In the genomic region with DNA sequence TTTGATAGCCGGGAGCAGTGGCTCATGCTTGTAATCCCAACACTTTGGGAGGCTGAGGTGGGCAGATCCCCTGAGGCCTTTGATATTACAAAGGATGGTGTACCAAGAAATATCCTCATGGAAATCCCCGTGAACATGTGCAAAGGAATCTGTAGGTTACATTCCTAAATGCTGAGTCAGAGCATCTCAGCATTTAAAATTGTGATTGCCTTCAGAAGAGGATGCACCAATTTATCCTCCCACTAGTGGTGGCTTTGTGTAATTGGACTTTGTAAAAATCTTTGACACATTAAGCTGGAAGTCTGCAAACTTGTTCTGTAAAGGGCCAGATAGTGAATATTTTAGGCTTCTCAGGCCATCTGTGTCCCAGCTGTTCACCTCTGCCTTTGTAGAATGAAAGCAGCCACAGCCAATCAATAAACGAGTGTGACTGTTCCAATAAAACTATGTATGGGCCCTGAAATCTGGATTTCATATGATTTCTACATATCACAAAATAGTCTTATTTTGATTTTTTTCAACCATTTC, we compare ENCODE assay signal across 8 cellular contexts. TPM values are rescaled to one million over a fixed set of nuclear protein-coding genes. Genes with fewer than 3 reads are reported as not detected.
DNase-seq lines count a peak whose midpoint lies in the region; ATAC-seq and TF ChIP-seq lines count a peak whose summit lies in the region.

No MANE protein-coding gene starts in this region.

- TF ChIP-seq RAD21 in Ishikawa (IDR thresholded peaks at IDR 0.05; ENCODE audit: low read depth) = peak; percentile 27; the same call in 1 of the 2 replicates

- no peak for TF ChIP-seq EP300 in Ishikawa (IDR thresholded peaks at IDR 0.05; ENCODE audit: borderline replicate concordance)

- H3K4me1 Mint-ChIP-seq in activated CD4-positive, alpha-beta memory T cell treated with anti-CD3 and anti-CD28 coated beads, Interleukin-2, amount 10 ng/mL, durations not matched to agents 7 days and 5 days = peaks cover 22% of the 10 kb centered on the region

- POLR2A ChIA-PET in activated CD4-positive, alpha-beta memory T cell treated with anti-CD3 and anti-CD28 coated beads, Interleukin-2, amount 10 ng/mL, durations not matched to agents 7 days and 5 days (lab: Charles Lee) = interaction anchor here (2.3 kb wide), 1 partner anchor 12 kb away, joined by 11 read pairs; a partner anchor contains a TSS

- H3K9me3 Mint-ChIP-seq in activated CD4-positive, alpha-beta memory T cell treated with anti-CD3 and anti-CD28 coated beads, Interleukin-2, amount 10 ng/mL, durations not matched to agents 7 days and 5 days = no peaks in the 10 kb centered on the region

- H3K36me3 Mint-ChIP-seq in activated CD4-positive, alpha-beta memory T cell treated with anti-CD3 and anti-CD28 coated beads, Interleukin-2, amount 10 ng/mL, durations not matched to agents 7 days and 5 days (ENCODE audit: low read depth) = peaks cover 55% of the 10 kb centered on the region

- no peaks in the 10 kb centered on the region for H3K27me3 Mint-ChIP-seq in activated CD4-positive, alpha-beta memory T cell treated with anti-CD3 and anti-CD28 coated beads, Interleukin-2, amount 10 ng/mL, durations not matched to agents 7 days and 5 days

- peak; percentile 77 for ATAC-seq in GM18907 (IDR thresholded peaks at IDR 0.05; ENCODE audit: unreplicated experiment)

- no peak overlapping the region for H3K4me3 Mint-ChIP-seq in activated CD4-positive, alpha-beta memory T cell treated with anti-CD3 and anti-CD28 coated beads, Interleukin-2, amount 10 ng/mL, durations not matched to agents 7 days and 5 days

- peak; percentile 69 for DNase-seq in COLO829 (ENCODE audit: low spot score)
- peak; percentile 95 for DNase-seq in glomerular visceral epithelial cell (ENCODE audit: extremely low spot score)
- DNase-seq in retinal pigment epithelial cell (ENCODE audit: low read depth) = peak; percentile 82
- DNase-seq in NCI-H1092 treated with DMSO at 0.1 percent for 48 hours (lab: John Stamatoyannopoulos, UW) = no peak
- no peak for DNase-seq in activated CD4-positive, alpha-beta memory T cell treated with anti-CD3 and anti-CD28 coated beads, Interleukin-2, amount 10 ng/mL, durations not matched to agents 7 days and 5 days

- CTCF ChIA-PET in activated CD4-positive, alpha-beta memory T cell treated with anti-CD3 and anti-CD28 coated beads, Interleukin-2, amount 10 ng/mL, durations not matched to agents 7 days and 5 days (lab: Charles Lee) = interaction anchor here (0.5 to 2.6 kb wide), 11 partner anchors 10 to 294 kb away, joined by 3 to 18 read pairs (median 3); a partner anchor contains a TSS

- peak; percentile 38; the same call in 1 of the 2 replicates for TF ChIP-seq CTCF in VCaP (conservative IDR thresholded peaks at IDR 0.05)
- TF ChIP-seq CTCF in retinal pigment epithelial cell (conservative IDR thresholded peaks at IDR 0.05; ENCODE audit: low read depth, low read length) = peak; percentile 67

- H3K27ac ChIP-seq in VCaP = no peak overlapping the region

- no peak overlapping the region for H3K27ac Mint-ChIP-seq in activated CD4-positive, alpha-beta memory T cell treated with anti-CD3 and anti-CD28 coated beads, Interleukin-2, amount 10 ng/mL, durations not matched to agents 7 days and 5 days

- no peak overlapping the region for H3K4me3 ChIP-seq in retinal pigment epithelial cell (ENCODE audit: low read length)

TF ChIP-seq in Ishikawa, 13 proteins besides CTCF, POLR2A, EP300 and RAD21:
- TF ChIP-seq TEAD4 (IDR thresholded peaks at IDR 0.05) = peak; percentile 68
- no peak for TF ChIP-seq YY1 (IDR thresholded peaks at IDR 0.05; ENCODE audit: low read depth)
- TF ChIP-seq CREB1 (IDR thresholded peaks at IDR 0.05; ENCODE audit: low read depth) = no peak
- no peak for TF ChIP-seq TAF1 (IDR thresholded peaks at IDR 0.05; ENCODE audit: low read depth)
- TF ChIP-seq, protein P1, sequence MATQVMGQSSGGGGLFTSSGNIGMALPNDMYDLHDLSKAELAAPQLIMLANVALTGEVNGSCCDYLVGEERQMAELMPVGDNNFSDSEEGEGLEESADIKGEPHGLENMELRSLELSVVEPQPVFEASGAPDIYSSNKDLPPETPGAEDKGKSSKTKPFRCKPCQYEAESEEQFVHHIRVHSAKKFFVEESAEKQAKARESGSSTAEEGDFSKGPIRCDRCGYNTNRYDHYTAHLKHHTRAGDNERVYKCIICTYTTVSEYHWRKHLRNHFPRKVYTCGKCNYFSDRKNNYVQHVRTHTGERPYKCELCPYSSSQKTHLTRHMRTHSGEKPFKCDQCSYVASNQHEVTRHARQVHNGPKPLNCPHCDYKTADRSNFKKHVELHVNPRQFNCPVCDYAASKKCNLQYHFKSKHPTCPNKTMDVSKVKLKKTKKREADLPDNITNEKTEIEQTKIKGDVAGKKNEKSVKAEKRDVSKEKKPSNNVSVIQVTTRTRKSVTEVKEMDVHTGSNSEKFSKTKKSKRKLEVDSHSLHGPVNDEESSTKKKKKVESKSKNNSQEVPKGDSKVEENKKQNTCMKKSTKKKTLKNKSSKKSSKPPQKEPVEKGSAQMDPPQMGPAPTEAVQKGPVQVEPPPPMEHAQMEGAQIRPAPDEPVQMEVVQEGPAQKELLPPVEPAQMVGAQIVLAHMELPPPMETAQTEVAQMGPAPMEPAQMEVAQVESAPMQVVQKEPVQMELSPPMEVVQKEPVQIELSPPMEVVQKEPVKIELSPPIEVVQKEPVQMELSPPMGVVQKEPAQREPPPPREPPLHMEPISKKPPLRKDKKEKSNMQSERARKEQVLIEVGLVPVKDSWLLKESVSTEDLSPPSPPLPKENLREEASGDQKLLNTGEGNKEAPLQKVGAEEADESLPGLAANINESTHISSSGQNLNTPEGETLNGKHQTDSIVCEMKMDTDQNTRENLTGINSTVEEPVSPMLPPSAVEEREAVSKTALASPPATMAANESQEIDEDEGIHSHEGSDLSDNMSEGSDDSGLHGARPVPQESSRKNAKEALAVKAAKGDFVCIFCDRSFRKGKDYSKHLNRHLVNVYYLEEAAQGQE (IDR thresholded peaks at IDR 0.05; ENCODE audit: low read depth) = no peak

RNA-seq across cellular contexts. Expression of a gene that starts 11.8 kb away (rescaled TPM):
- 10 to 100 TPM; 81.5 to 83.6 TPM for total RNA-seq in activated CD4-positive, alpha-beta memory T cell treated with anti-CD3 and anti-CD28 coated beads, Interleukin-2, amount 10 ng/mL, durations not matched to agents 7 days and 5 days

RNA-seq across cellular contexts. Expression of a gene that starts 36.5 kb away (rescaled TPM):
- total RNA-seq in activated CD4-positive, alpha-beta memory T cell treated with anti-CD3 and anti-CD28 coated beads, Interleukin-2, amount 10 ng/mL, durations not matched to agents 7 days and 5 days = 10 to 100 TPM; 42.4 to 46.5 TPM

Comparison
In these comparisons a context has a peak if more than half of its experiments do, and no peak if none do; other contexts are left out.
1. DNase-seq: peak in COLO829 (single experiment), glomerular visceral epithelial cell (single experiment) and retinal pigment epithelial cell (single experiment); none in NCI-H1092 treated with DMSO at 0.1 percent for 48 hours (single experiment) and activated CD4-positive, alpha-beta memory T cell treated with anti-CD3 and anti-CD28 coated beads, Interleukin-2, amount 10 ng/mL, durations not matched to agents 7 days and 5 days (single experiment).